In genomic region chr2:144939590-144939989, GRCh38 we compare ENCODE assay signal across 12 cellular contexts.
"Had no signal": no experiment of that assay in that cellular context is flagged by ENCODE, and none has a peak within 500 bp of the region (broad histone marks: within the 10 kb centered on the region; RNA-seq: fewer than 3 reads in every experiment).

No MANE protein-coding gene starts in this region.

- ATAC-seq: activated CD8-positive, alpha-beta memory T cell treated with anti-CD3 and anti-CD28 coated beads, Interleukin-2, amount 10 ng/mL, durations not matched to agents 7 days and 5 days; body of pancreas; esophagus mucosa; left lobe of liver; stimulated activated memory B cell treated with anti-CD40 and anti-IgM and Interleukin-4, amounts not matched to agents 10 μg/mL and 1 μg/mL and 100 μg/mL, for 72 hours had no signal

- H2AFZ ChIP-seq: parathyroid adenoma had no signal

- H3K79me2 ChIP-seq: parathyroid adenoma had no signal

- H3K9me3 ChIP-seq: body of pancreas had no signal

- H3K4me3 ChIP-seq: body of pancreas, skin epidermis had no signal

- H3K9ac ChIP-seq: parathyroid adenoma had no signal

- DNase-seq: activated CD8-positive, alpha-beta memory T cell treated with anti-CD3 and anti-CD28 coated beads, Interleukin-2, amount 10 ng/mL, durations not matched to agents 7 days and 5 days; activated effector memory CD4-positive, alpha-beta T cell treated with Interleukin-2 at 50 U/mL for 16 hours; activated T-cell treated with anti-CD3 and anti-CD28 coated beads, Interleukin-2, amount 50 U/mL, for 24 hours; amniotic stem cell; body of pancreas; foreskin fibroblast; SW 1271 had no signal

- H3K27me3 ChIP-seq: body of pancreas had no signal

- H3K27ac ChIP-seq: body of pancreas, parathyroid adenoma had no signal

- H3K4me1 ChIP-seq: parathyroid adenoma had no signal
